ENCODE assay signal across 8 cellular contexts in the genomic region with DNA sequence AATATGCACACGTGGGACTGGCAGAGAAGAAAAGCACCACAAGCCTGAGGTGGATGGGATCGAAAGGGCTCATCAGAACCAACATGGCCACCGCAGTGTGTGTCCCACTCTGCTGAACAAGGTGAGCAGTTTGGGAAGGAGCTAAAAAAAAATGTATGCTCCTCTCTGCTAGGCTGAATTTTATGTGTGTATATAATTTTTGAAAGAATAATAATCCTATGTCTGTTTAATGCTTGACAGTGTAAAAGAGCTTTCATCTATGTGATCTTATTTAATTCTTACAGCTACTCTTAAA. TPM values are rescaled to one million over a fixed set of nuclear protein-coding genes. Genes with fewer than 3 reads are reported as not detected.
DNase-seq lines count a peak whose midpoint lies in the region; ATAC-seq and TF ChIP-seq lines count a peak whose summit lies in the region.

No MANE protein-coding gene starts in this region.

- peak overlapping the region; percentile 100 for H3K27ac Mint-ChIP-seq in T-helper 2 cell treated with Interferon-gamma antibody and Interleukin-4, amounts not matched to agents 5 μg/mL and 100 μg/mL, for 36 hours
- H3K27ac Mint-ChIP-seq in natural killer cell treated with Interleukin-12 subunit alpha and Interleukin-12 subunit beta and Interleukin-15 and Interleukin-18, amount 100 ng/mL, for 72 hours = peak overlapping the region; percentile 72 to 91

- H3K4me3 ChIP-seq in coronary artery = peak overlapping the region; percentile 66

- H3K9me3 Mint-ChIP-seq in T-helper 2 cell treated with Interferon-gamma antibody and Interleukin-4, amounts not matched to agents 5 μg/mL and 100 μg/mL, for 36 hours = no peaks in the 10 kb centered on the region
- H3K9me3 Mint-ChIP-seq in natural killer cell treated with Interleukin-12 subunit alpha and Interleukin-12 subunit beta and Interleukin-15 and Interleukin-18, amount 100 ng/mL, for 72 hours = peaks cover 7% of the 10 kb centered on the region

- no peak for TF ChIP-seq CTCF in coronary artery (IDR thresholded peaks at IDR 0.05)

- H3K4me3 Mint-ChIP-seq in T-helper 2 cell treated with Interferon-gamma antibody and Interleukin-4, amounts not matched to agents 5 μg/mL and 100 μg/mL, for 36 hours = peak overlapping the region; percentile 90
- H3K4me3 Mint-ChIP-seq in natural killer cell treated with Interleukin-12 subunit alpha and Interleukin-12 subunit beta and Interleukin-15 and Interleukin-18, amount 100 ng/mL, for 72 hours = peak overlapping the region; percentile 88

- DNase-seq in NCI-H510A treated with DMSO at 0.1 percent for 48 hours (lab: John Stamatoyannopoulos, UW) (peak; percentile 73), NCI-H510A (lab: John Stamatoyannopoulos, UW) (no peak), coronary artery (ENCODE audit: low spot score) (no peak), NCI-H2081 treated with DMSO at 0.1 percent for 48 hours (lab: John Stamatoyannopoulos, UW) (no peak), activated gamma-delta T cell (lab: John Stamatoyannopoulos, UW) (no peak)
- peak; percentile 42 for DNase-seq in T-helper 2 cell treated with Interferon-gamma antibody and Interleukin-4, amounts not matched to agents 5 μg/mL and 100 μg/mL, for 36 hours (ENCODE audit: low spot score)
- no peak for DNase-seq in natural killer cell treated with Interleukin-12 subunit alpha and Interleukin-12 subunit beta and Interleukin-15 and Interleukin-18, amount 100 ng/mL, for 72 hours (ENCODE audit: low spot score)

- H3K27ac ChIP-seq in coronary artery = peak overlapping the region; percentile 86 to 95

- peaks cover 54% of the 10 kb centered on the region for H3K4me1 Mint-ChIP-seq in T-helper 2 cell treated with Interferon-gamma antibody and Interleukin-4, amounts not matched to agents 5 μg/mL and 100 μg/mL, for 36 hours (ENCODE audit: low read depth)
- peaks cover 55 to 67% of the 10 kb centered on the region in 2 donors for H3K4me1 Mint-ChIP-seq in natural killer cell treated with Interleukin-12 subunit alpha and Interleukin-12 subunit beta and Interleukin-15 and Interleukin-18, amount 100 ng/mL, for 72 hours (ENCODE audit: low read depth in 2 of 2)

- peaks cover 5% of the 10 kb centered on the region for H3K27me3 Mint-ChIP-seq in T-helper 2 cell treated with Interferon-gamma antibody and Interleukin-4, amounts not matched to agents 5 μg/mL and 100 μg/mL, for 36 hours (ENCODE audit: low read depth)
- no peaks in the 10 kb centered on the region for H3K27me3 Mint-ChIP-seq in natural killer cell treated with Interleukin-12 subunit alpha and Interleukin-12 subunit beta and Interleukin-15 and Interleukin-18, amount 100 ng/mL, for 72 hours

- peaks cover 2% of the 10 kb centered on the region for H3K36me3 Mint-ChIP-seq in T-helper 2 cell treated with Interferon-gamma antibody and Interleukin-4, amounts not matched to agents 5 μg/mL and 100 μg/mL, for 36 hours (ENCODE audit: low read depth)
- H3K36me3 Mint-ChIP-seq in natural killer cell treated with Interleukin-12 subunit alpha and Interleukin-12 subunit beta and Interleukin-15 and Interleukin-18, amount 100 ng/mL, for 72 hours = no peaks in the 10 kb centered on the region

- ATAC-seq in natural killer cell treated with Interleukin-12 subunit alpha and Interleukin-12 subunit beta and Interleukin-15 and Interleukin-18, amount 100 ng/mL, for 72 hours = no peak
- ATAC-seq in HG03108 (IDR thresholded peaks at IDR 0.05; ENCODE audit: unreplicated experiment) = no peak

RNA-seq across cellular contexts. Expression of a gene that starts 14.2 kb away (rescaled TPM):
- 10 to 100 TPM; 13.7 to 42.6 TPM for total RNA-seq in natural killer cell treated with Interleukin-12 subunit alpha and Interleukin-12 subunit beta and Interleukin-15 and Interleukin-18, amount 100 ng/mL, for 72 hours

RNA-seq across cellular contexts. Expression of a gene that starts 29.6 kb away (rescaled TPM):
- under 1 TPM in 1 of 2 donors, not detected in 1; 0.22 TPM for total RNA-seq in natural killer cell treated with Interleukin-12 subunit alpha and Interleukin-12 subunit beta and Interleukin-15 and Interleukin-18, amount 100 ng/mL, for 72 hours

Comparison
In these comparisons a context has a peak if more than half of its experiments do, and no peak if none do; other contexts are left out.
1. DNase-seq: peak in NCI-H510A treated with DMSO at 0.1 percent for 48 hours (single experiment) and T-helper 2 cell treated with Interferon-gamma antibody and Interleukin-4, amounts not matched to agents 5 μg/mL and 100 μg/mL, for 36 hours (single experiment); none in NCI-H510A (single experiment), coronary artery (single experiment), natural killer cell treated with Interleukin-12 subunit alpha and Interleukin-12 subunit beta and Interleukin-15 and Interleukin-18, amount 100 ng/mL, for 72 hours (single experiment), NCI-H2081 treated with DMSO at 0.1 percent for 48 hours (single experiment) and activated gamma-delta T cell (single experiment).